In genomic region chr9:4108708-4109444, GRCh38 we compare ENCODE assay signal across 1 cellular context.
TF ChIP-seq lines count a peak whose summit lies in the region.

No MANE protein-coding gene starts in this region.

TF ChIP-seq in IMR-90, 13 proteins besides CTCF, POLR2A, EP300 and RAD21:
- no peak for TF ChIP-seq RCOR1 (IDR thresholded peaks at IDR 0.05; ENCODE audit: insufficient replicate concordance, low read length)
- no peak for TF ChIP-seq FOS (IDR thresholded peaks at IDR 0.05; ENCODE audit: low read depth, low read length)
- no peak for TF ChIP-seq CEBPB (IDR thresholded peaks at IDR 0.05; ENCODE audit: low read depth, low read length)
- TF ChIP-seq MAZ (IDR thresholded peaks at IDR 0.05; ENCODE audit: borderline replicate concordance, low read depth, low read length), result no peak
